ENCODE assay signal across 22 cellular contexts in genomic region chr12:131346578-131347344, GRCh38.
"Had no signal": no experiment of that assay in that cellular context is flagged by ENCODE, and none has a peak within 500 bp of the region (broad histone marks: within the 10 kb centered on the region; RNA-seq: fewer than 3 reads in every experiment).

No MANE protein-coding gene starts in this region.

- H3K4me2 ChIP-seq: smooth muscle cell had no signal

- H3K4me1 ChIP-seq: breast epithelium, left lung, lower lobe of right lung, parathyroid adenoma, psoas muscle had no signal

- H3K27ac ChIP-seq: breast epithelium, left lung, lower lobe of right lung, parathyroid adenoma, psoas muscle, tibial nerve had no signal

- H3K79me2 ChIP-seq: parathyroid adenoma had no signal

- H3K9me3 ChIP-seq: breast epithelium, left lung, lower lobe of right lung, mucosa of descending colon, psoas muscle, tibial nerve had no signal

- H3K4me1 Mint-ChIP-seq: activated CD4-positive, alpha-beta T cell treated with anti-CD3 and anti-CD28 coated beads, Interleukin-2, amount 10 ng/mL, durations not matched to agents 7 days and 5 days; activated naive CD4-positive, alpha-beta T cell treated with anti-CD3 and anti-CD28 coated beads, Interleukin-2, amount 50 U/mL, for 24 hours had no signal

- H3K27me3 ChIP-seq: tibial nerve had no signal

- H3K9ac ChIP-seq: parathyroid adenoma had no signal

- ATAC-seq: activated CD8-positive, alpha-beta T cell treated with anti-CD3 and anti-CD28 coated beads for 36 hours; left lung; mucosa of descending colon; psoas muscle had no signal

- H3K9me3 Mint-ChIP-seq: activated CD4-positive, alpha-beta T cell treated with anti-CD3 and anti-CD28 coated beads, Interleukin-2, amount 10 ng/mL, durations not matched to agents 7 days and 5 days; activated naive CD4-positive, alpha-beta T cell treated with anti-CD3 and anti-CD28 coated beads, Interleukin-2, amount 50 U/mL, for 24 hours; nephron had no signal

- DNase-seq: activated CD4-positive, alpha-beta T cell treated with anti-CD3 and anti-CD28 coated beads for 1 hour; activated CD4-positive, alpha-beta T cell treated with anti-CD3 and anti-CD28 coated beads, Interleukin-2, amount 10 ng/mL, durations not matched to agents 7 days and 5 days; activated CD8-positive, alpha-beta T cell treated with anti-CD3 and anti-CD28 coated beads for 36 hours; activated T-cell treated with anti-CD3 and anti-CD28 coated beads, Interleukin-2, amount 50 U/mL, for 1 hour; central memory CD4-positive, alpha-beta T cell; effector CD4-positive, alpha-beta T cell; lower lobe of right lung; mesenchymal stem cell; mucosa of descending colon; nucleus accumbens; psoas muscle; stimulated activated CD4-positive, alpha-beta T cell treated with anti-CD3 and anti-CD28 coated beads, Interleukin-1b, Interleukin-23, amount 100 ng/mL, for 48 hours; stimulated activated CD4-positive, alpha-beta T cell treated with anti-CD3 and anti-CD28 coated beads, Interleukin-4, amount 100 ng/mL, for 4 hours; stimulated activated naive CD4-positive, alpha-beta T cell had no signal

- H3K27me3 Mint-ChIP-seq: activated CD4-positive, alpha-beta T cell treated with anti-CD3 and anti-CD28 coated beads, Interleukin-2, amount 10 ng/mL, durations not matched to agents 7 days and 5 days had no signal

- H3K36me3 ChIP-seq: breast epithelium, left lung, lower lobe of right lung, tibial nerve had no signal

- H3K4me3 ChIP-seq: breast epithelium, left lung, lower lobe of right lung, mucosa of descending colon, psoas muscle, smooth muscle cell, tibial nerve had no signal

- H3K27ac Mint-ChIP-seq: activated CD4-positive, alpha-beta T cell treated with anti-CD3 and anti-CD28 coated beads, Interleukin-2, amount 10 ng/mL, durations not matched to agents 7 days and 5 days; activated CD8-positive, alpha-beta T cell treated with anti-CD3 and anti-CD28 coated beads for 36 hours; activated naive CD4-positive, alpha-beta T cell treated with anti-CD3 and anti-CD28 coated beads, Interleukin-2, amount 50 U/mL, for 24 hours; dendritic cell treated with granulocyte-macrophage colony-stimulating factor and Interleukin-4, amounts not matched to agents 40 ng/mL and 50 ng/mL, for 4 days had no signal

- H3K4me3 Mint-ChIP-seq: activated CD4-positive, alpha-beta T cell treated with anti-CD3 and anti-CD28 coated beads, Interleukin-2, amount 10 ng/mL, durations not matched to agents 7 days and 5 days; activated CD8-positive, alpha-beta T cell treated with anti-CD3 and anti-CD28 coated beads for 36 hours; activated naive CD4-positive, alpha-beta T cell treated with anti-CD3 and anti-CD28 coated beads, Interleukin-2, amount 50 U/mL, for 24 hours; dendritic cell treated with granulocyte-macrophage colony-stimulating factor and Interleukin-4, amounts not matched to agents 40 ng/mL and 50 ng/mL, for 4 days; nephron had no signal

- H3K36me3 Mint-ChIP-seq: activated naive CD4-positive, alpha-beta T cell treated with anti-CD3 and anti-CD28 coated beads, Interleukin-2, amount 50 U/mL, for 24 hours had no signal
